ENCODE assay signal across 1 cellular context in genomic region chr11:6705905-6706535, GRCh38.
TF ChIP-seq lines count a peak whose summit lies in the region.

No MANE protein-coding gene starts in this region.

TF ChIP-seq in HepG2, 621 proteins besides CTCF, POLR2A, EP300 and RAD21 (continued from another document):
- TF ChIP-seq, protein P1, sequence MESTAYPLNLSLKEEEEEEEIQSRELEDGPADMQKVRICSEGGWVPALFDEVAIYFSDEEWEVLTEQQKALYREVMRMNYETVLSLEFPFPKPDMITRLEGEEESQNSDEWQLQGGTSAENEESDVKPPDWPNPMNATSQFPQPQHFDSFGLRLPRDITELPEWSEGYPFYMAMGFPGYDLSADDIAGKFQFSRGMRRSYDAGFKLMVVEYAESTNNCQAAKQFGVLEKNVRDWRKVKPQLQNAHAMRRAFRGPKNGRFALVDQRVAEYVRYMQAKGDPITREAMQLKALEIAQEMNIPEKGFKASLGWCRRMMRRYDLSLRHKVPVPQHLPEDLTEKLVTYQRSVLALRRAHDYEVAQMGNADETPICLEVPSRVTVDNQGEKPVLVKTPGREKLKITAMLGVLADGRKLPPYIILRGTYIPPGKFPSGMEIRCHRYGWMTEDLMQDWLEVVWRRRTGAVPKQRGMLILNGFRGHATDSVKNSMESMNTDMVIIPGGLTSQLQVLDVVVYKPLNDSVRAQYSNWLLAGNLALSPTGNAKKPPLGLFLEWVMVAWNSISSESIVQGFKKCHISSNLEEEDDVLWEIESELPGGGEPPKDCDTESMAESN (CRISPR knock-in tag; conservative IDR thresholded peaks at IDR 0.05): no peak
- no peak for TF ChIP-seq MTERF4 (CRISPR knock-in tag; IDR thresholded peaks at IDR 0.05)
- peak; percentile 58 for TF ChIP-seq STAG1 (CRISPR knock-in tag; IDR thresholded peaks at IDR 0.05)
- peak; percentile 56; the same call in 1 of the 2 replicates for TF ChIP-seq SMC3 (IDR thresholded peaks at IDR 0.05; ENCODE audit: low read length)
- peak; percentile 53; the same call in 1 of the 2 replicates for TF ChIP-seq GFI1 (CRISPR knock-in tag; IDR thresholded peaks at IDR 0.05; ENCODE audit: borderline replicate concordance)
